ENCODE assay signal across 28 cellular contexts in the genomic region with DNA sequence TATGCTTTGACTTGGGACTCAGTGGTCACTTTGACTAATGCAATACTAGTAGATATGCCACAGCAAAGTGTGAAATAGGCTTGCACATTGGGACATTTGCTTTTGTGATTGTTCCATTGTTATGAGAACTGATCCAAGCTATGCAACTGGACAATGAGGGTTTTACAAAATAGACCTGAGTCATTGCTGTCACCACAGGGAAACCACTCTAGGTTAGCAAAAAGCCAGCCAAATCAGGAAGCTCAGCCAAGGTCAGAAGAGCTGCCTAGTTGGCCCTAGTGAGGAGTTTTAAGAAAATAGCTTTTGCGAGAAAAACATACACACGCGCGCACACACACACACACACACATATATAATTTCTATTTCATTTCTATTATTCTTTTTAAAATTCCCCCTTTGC.
"Had no signal": no experiment of that assay in that cellular context is flagged by ENCODE, and none has a peak within 500 bp of the region (broad histone marks: within the 10 kb centered on the region; RNA-seq: fewer than 3 reads in every experiment).

No MANE protein-coding gene starts in this region.

- H2AFZ ChIP-seq: neural progenitor cell had no signal

- H3K4me2 ChIP-seq: neural progenitor cell, smooth muscle cell had no signal

- FAIRE-seq: endothelial cell of umbilical vein had no signal

- H3K36me3 ChIP-seq: gastroesophageal sphincter, left lung, lower lobe of right lung, neural progenitor cell, right atrium auricular region, stomach, thyroid gland, upper lobe of right lung had no signal

- H3K9ac ChIP-seq: neural progenitor cell had no signal

- H3K27me3 ChIP-seq: gastroesophageal sphincter, left lung, neural progenitor cell, right atrium auricular region, stomach, thyroid gland, upper lobe of right lung had no signal

- DNase-seq: activated CD4-positive, alpha-beta memory T cell treated with anti-CD3 and anti-CD28 coated beads, Interleukin-2, amount 10 ng/mL, durations not matched to agents 7 days and 5 days; activated CD4-positive, alpha-beta T cell treated with anti-CD3 and anti-CD28 coated beads, Interleukin-2, amount 10 ng/mL, durations not matched to agents 7 days and 5 days; activated CD4-positive, CD25-positive, alpha-beta regulatory T cell treated with anti-CD3 and anti-CD28 coated beads, Interleukin-2, amount 50 U/mL, for 72 hours; activated gamma-delta T cell treated with Interleukin-2 at 50 U/mL for 16 hours; activated naive CD4-positive, alpha-beta T cell treated with anti-CD3 and anti-CD28 coated beads, Interleukin-2, amount 50 U/mL, for 16 hours; activated T-cell treated with anti-CD3 and anti-CD28 coated beads, Interleukin-2, amount 50 U/mL, for 4 hours; amygdala; central memory CD4-positive, alpha-beta T cell; head of caudate nucleus; hypothalamus; kidney glomerular epithelial cell; left lung; lower lobe of right lung; mesenchymal stem cell; natural killer cell; stimulated activated CD4-positive, alpha-beta T cell treated with anti-CD3 and anti-CD28 coated beads, Interleukin-1b, Interleukin-23, amount 100 ng/mL, for 48 hours; stimulated activated naive B cell treated with anti-CD40 and anti-IgM and Interleukin-4, amounts not matched to agents 10 μg/mL and 1 μg/mL and 100 μg/mL, for 72 hours; stomach; T-helper 2 cell; thyroid gland; upper lobe of right lung had no signal

- H3K9me3 ChIP-seq: gastroesophageal sphincter, left lung, lower lobe of right lung, right atrium auricular region, stomach, thyroid gland, upper lobe of right lung had no signal

- H3K27ac ChIP-seq: gastroesophageal sphincter, left lung, lower lobe of right lung, neural progenitor cell, right atrium auricular region, stomach, thyroid gland, upper lobe of right lung, VCaP had no signal

- H3K4me1 ChIP-seq: gastroesophageal sphincter, left lung, lower lobe of right lung, neural progenitor cell, right atrium auricular region, stomach, thyroid gland, upper lobe of right lung had no signal

- H3K4me3 ChIP-seq: gastroesophageal sphincter, left lung, lower lobe of right lung, neural progenitor cell, right atrium auricular region, smooth muscle cell, stomach, thyroid gland, upper lobe of right lung had no signal

- ATAC-seq: activated T-cell treated with anti-CD3 and anti-CD28 coated beads, Interleukin-2, amount 50 U/mL, for 4 hours; activated T-helper 17 cell treated with anti-CD3 and anti-CD28 coated beads, Interleukin-2, amount 50 U/mL, for 72 hours; gastroesophageal sphincter; left lung; lower lobe of right lung; natural killer cell; stimulated activated naive B cell treated with anti-CD40 and anti-IgM and Interleukin-4, amounts not matched to agents 10 μg/mL and 1 μg/mL and 100 μg/mL, for 72 hours; upper lobe of right lung had no signal
